ENCODE assay signal across 30 cellular contexts in the genomic region with DNA sequence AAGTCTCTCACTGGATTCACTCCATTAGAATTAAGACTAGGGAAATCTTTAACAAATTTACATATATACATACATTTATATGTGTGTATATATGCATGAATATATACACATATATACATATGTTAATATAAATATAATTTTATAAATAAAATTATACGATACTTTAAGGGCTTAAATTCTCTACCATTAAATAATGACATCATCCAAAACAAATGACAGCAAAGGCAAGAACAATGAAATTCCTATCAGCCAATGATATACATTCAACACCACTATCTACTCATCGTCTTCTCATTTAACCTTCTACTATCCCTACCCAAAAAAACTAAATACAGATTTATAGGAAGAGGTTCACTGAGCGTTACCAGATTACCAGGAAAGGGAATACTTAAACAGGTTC.
"Had no signal": no experiment of that assay in that cellular context is flagged by ENCODE, and none has a peak within 500 bp of the region (broad histone marks: within the 10 kb centered on the region; RNA-seq: fewer than 3 reads in every experiment).

No MANE protein-coding gene starts in this region.

- H3K4me1 ChIP-seq: left lung, lower lobe of right lung, prostate gland, sigmoid colon, spleen, testis, transverse colon, upper lobe of left lung, vagina had no signal

- H3K36me3 ChIP-seq: prostate gland had no signal

- H3K4me3 Mint-ChIP-seq: immature natural killer cell; naive thymus-derived CD8-positive, alpha-beta T cell; nephron; neural crest cell; stimulated activated effector memory CD8-positive, alpha-beta T cell treated with anti-CD3 and anti-CD28 coated beads, Interleukin-12 subunit alpha, Interleukin-12 subunit beta, amount 100 ng/mL, for 72 hours; stimulated activated naive CD8-positive, alpha-beta T cell treated with anti-CD3 and anti-CD28 coated beads, Interleukin-15, amount 100 ng/mL, for 72 hours had no signal

- H3K27ac ChIP-seq: left lung, lower lobe of right lung, prostate gland, sigmoid colon, spleen, testis, transverse colon, upper lobe of left lung, vagina had no signal

- H3K4me3 ChIP-seq: left lung, lower lobe of right lung, pancreas, prostate gland, sigmoid colon, spleen, testis, thyroid gland, transverse colon, upper lobe of left lung, vagina had no signal

- ATAC-seq: left colon; left lung; lower lobe of right lung; naive thymus-derived CD8-positive, alpha-beta T cell; right cardiac atrium; stimulated activated effector memory CD8-positive, alpha-beta T cell treated with anti-CD3 and anti-CD28 coated beads, Interleukin-12 subunit alpha, Interleukin-12 subunit beta, amount 100 ng/mL, for 72 hours; stimulated activated naive CD8-positive, alpha-beta T cell treated with anti-CD3 and anti-CD28 coated beads, Interleukin-15, amount 100 ng/mL, for 72 hours had no signal

- DNase-seq: immature natural killer cell; kidney; left colon; left lung; lower lobe of right lung; mammary epithelial cell; mesenchymal stem cell; naive thymus-derived CD8-positive, alpha-beta T cell; nucleus accumbens; pancreas; posterior cingulate gyrus; retina; right cardiac atrium; sigmoid colon; small intestine; spleen; stimulated activated CD4-positive, alpha-beta T cell treated with anti-CD3 and anti-CD28 coated beads, Interleukin-4, amount 100 ng/mL, for 24 hours; stimulated activated naive CD4-positive, alpha-beta T cell treated with Interleukin-2 at 50 U/mL for 16 hours; stimulated activated naive CD8-positive, alpha-beta T cell treated with anti-CD3 and anti-CD28 coated beads, Interleukin-15, amount 100 ng/mL, for 72 hours; substantia nigra; testis; thyroid gland; transverse colon; upper lobe of left lung had no signal

- H3K27me3 Mint-ChIP-seq: naive thymus-derived CD8-positive, alpha-beta T cell; stimulated activated naive CD8-positive, alpha-beta T cell treated with anti-CD3 and anti-CD28 coated beads, Interleukin-15, amount 100 ng/mL, for 72 hours had no signal

- H3K4me1 Mint-ChIP-seq: nephron; neural crest cell; stimulated activated effector memory CD8-positive, alpha-beta T cell treated with anti-CD3 and anti-CD28 coated beads, Interleukin-12 subunit alpha, Interleukin-12 subunit beta, amount 100 ng/mL, for 72 hours; stimulated activated naive CD8-positive, alpha-beta T cell treated with anti-CD3 and anti-CD28 coated beads, Interleukin-15, amount 100 ng/mL, for 72 hours had no signal

- FAIRE-seq: islet of Langerhans, kidney, pancreas, small intestine had no signal

- H3K9me3 ChIP-seq: left lung, lower lobe of right lung, pancreas, prostate gland, sigmoid colon, testis, thyroid gland, upper lobe of left lung, vagina had no signal

- H3K27ac Mint-ChIP-seq: nephron; stimulated activated effector memory CD8-positive, alpha-beta T cell treated with anti-CD3 and anti-CD28 coated beads, Interleukin-12 subunit alpha, Interleukin-12 subunit beta, amount 100 ng/mL, for 72 hours; stimulated activated naive CD8-positive, alpha-beta T cell treated with anti-CD3 and anti-CD28 coated beads, Interleukin-15, amount 100 ng/mL, for 72 hours had no signal

- H3K27me3 ChIP-seq: left lung, pancreas, sigmoid colon, spleen, testis, thyroid gland, transverse colon, upper lobe of left lung, vagina had no signal

- H3K9me3 Mint-ChIP-seq: immature natural killer cell; neural crest cell; stimulated activated effector memory CD8-positive, alpha-beta T cell treated with anti-CD3 and anti-CD28 coated beads, Interleukin-12 subunit alpha, Interleukin-12 subunit beta, amount 100 ng/mL, for 72 hours had no signal
